8 cellular contexts compared by ENCODE assay signal in genomic region chr1:31815752-31816484, GRCh38. TPM values are rescaled to one million over a fixed set of nuclear protein-coding genes. Genes with fewer than 3 reads are reported as not detected.
DNase-seq lines count a peak whose midpoint lies in the region; ATAC-seq and TF ChIP-seq lines count a peak whose summit lies in the region.

Gene SPOCD1, minus strand, starts transcription at chr1:31816022. Its CDS starts 689 bp downstream, at chr1:31815333.

- 45 to 49% methylated on average over 22 to 23 of the region's 23 CpGs for WGBS in lower leg skin, 2 donors

- TF ChIP-seq CTCF in dorsolateral prefrontal cortex (IDR thresholded peaks at IDR 0.05 in 54 of 56, conservative IDR thresholded peaks at IDR 0.05 in 2 of 56; ENCODE audit: low read depth in 1 of 56, partially characterized antibody in 56 of 56) (peak in 52 of 56 donors; percentile 15 to 60 (median 38)), lower leg skin (IDR thresholded peaks at IDR 0.05) (peak in 1 of 3 donors; percentile 33)

- no peaks in the 10 kb centered on the region for H3K27me3 Mint-ChIP-seq in activated CD4-positive, alpha-beta T cell treated with anti-CD3 and anti-CD28 coated beads, Interleukin-2, amount 10 ng/mL, durations not matched to agents 7 days and 5 days

- H3K9me3 Mint-ChIP-seq in activated CD4-positive, alpha-beta T cell treated with anti-CD3 and anti-CD28 coated beads, Interleukin-2, amount 10 ng/mL, durations not matched to agents 7 days and 5 days: no peaks in the 10 kb centered on the region

- peak within 1 kb of the TSS in 58 of 59 donors; percentile 15 to 99 (median 81) for H3K27ac ChIP-seq in dorsolateral prefrontal cortex

- ATAC-seq in HG03469 (IDR thresholded peaks at IDR 0.05; ENCODE audit: unreplicated experiment): no peak

- peak; percentile 5 for DNase-seq in NCI-H1694 treated with DMSO at 0.1 percent for 48 hours (lab: John Stamatoyannopoulos, UW)
- DNase-seq in NCI-H1694 (lab: John Stamatoyannopoulos, UW): no peak
- peak; percentile 34 for DNase-seq in NCI-H524 treated with DMSO at 0.1 percent for 48 hours (lab: John Stamatoyannopoulos, UW)
- peak; percentile 88 for DNase-seq in activated CD4-positive, alpha-beta T cell treated with anti-CD3 and anti-CD28 coated beads, Interleukin-2, amount 10 ng/mL, durations not matched to agents 7 days and 5 days
- peak in 3 of 10 donors; percentile 25 to 46 (median 42) for DNase-seq in dorsolateral prefrontal cortex
- DNase-seq in lower leg skin (ENCODE audit: low spot score in 2 of 2): peak; percentile 66 to 95
- peak; percentile 56 for DNase-seq in stimulated activated CD8-positive, alpha-beta memory T cell treated with anti-CD3 and anti-CD28 coated beads, Interleukin-15, amount 100 ng/mL, for 1 hour (ENCODE audit: low read depth)

- POLR2A ChIA-PET in activated CD4-positive, alpha-beta T cell treated with anti-CD3 and anti-CD28 coated beads, Interleukin-2, amount 10 ng/mL, durations not matched to agents 7 days and 5 days (lab: Charles Lee): interaction anchor here (0.6 to 0.7 kb wide), 2 partner anchors 88 kb away, joined by 3 to 4 read pairs; no protein-coding TSS in a partner anchor

- no peaks in the 10 kb centered on the region for H3K36me3 Mint-ChIP-seq in activated CD4-positive, alpha-beta T cell treated with anti-CD3 and anti-CD28 coated beads, Interleukin-2, amount 10 ng/mL, durations not matched to agents 7 days and 5 days (ENCODE audit: low read depth)

- no peak within 1 kb of the TSS for H3K27ac Mint-ChIP-seq in activated CD4-positive, alpha-beta T cell treated with anti-CD3 and anti-CD28 coated beads, Interleukin-2, amount 10 ng/mL, durations not matched to agents 7 days and 5 days

- CTCF ChIA-PET in activated CD4-positive, alpha-beta T cell treated with anti-CD3 and anti-CD28 coated beads, Interleukin-2, amount 10 ng/mL, durations not matched to agents 7 days and 5 days (lab: Charles Lee): interaction anchor here (0.6 to 4.6 kb wide), 19 partner anchors 11 to 197 kb away, joined by 3 to 24 read pairs (median 4); no protein-coding TSS in a partner anchor

- H3K4me3 Mint-ChIP-seq in activated CD4-positive, alpha-beta T cell treated with anti-CD3 and anti-CD28 coated beads, Interleukin-2, amount 10 ng/mL, durations not matched to agents 7 days and 5 days: no peak within 1 kb of the TSS

- peaks cover 14% of the 10 kb centered on the region for H3K4me1 Mint-ChIP-seq in activated CD4-positive, alpha-beta T cell treated with anti-CD3 and anti-CD28 coated beads, Interleukin-2, amount 10 ng/mL, durations not matched to agents 7 days and 5 days

- no peaks in the 10 kb centered on the region for H3K27me3 ChIP-seq in dorsolateral prefrontal cortex

- intact Hi-C loops in dorsolateral prefrontal cortex (cut with DNase I): no loop called here
- intact Hi-C loops in lower leg skin (cut with DNase I; ENCODE audit: low total_unique reads): no loop called here

- no peak for TF ChIP-seq POLR2A in lower leg skin (IDR thresholded peaks at IDR 0.05)

- H3K4me3 ChIP-seq in dorsolateral prefrontal cortex (no peak within 1 kb of the TSS), lower leg skin (ENCODE audit: low read depth, poor library complexity, severe bottlenecking) (no peak within 1 kb of the TSS)

RNA-seq across cellular contexts. Expression of gene SPOCD1, which starts in this region (rescaled TPM):
- total RNA-seq in activated CD4-positive, alpha-beta T cell treated with anti-CD3 and anti-CD28 coated beads, Interleukin-2, amount 10 ng/mL, durations not matched to agents 7 days and 5 days: under 1 TPM; 0.08 to 0.25 TPM
- total RNA-seq in dorsolateral prefrontal cortex: 1 to 10 TPM in 68 of 120 experiments, under 1 TPM in 48, not detected in 4; 0.14 to 9.4 (median 1.1) TPM
- under 1 TPM in 2 of 4 donors, not detected in 2; 0.13 to 0.51 TPM for total RNA-seq in lower leg skin

Comparison
In these comparisons a context has a peak if more than half of its experiments do, and no peak if none do; other contexts are left out.
1. Peak in DNase-seq in activated CD4-positive, alpha-beta T cell treated with anti-CD3 and anti-CD28 coated beads, Interleukin-2, amount 10 ng/mL, durations not matched to agents 7 days and 5 days; RNA of the gene not detected or under 1 TPM.
2. Peak in DNase-seq in lower leg skin; RNA of the gene not detected or under 1 TPM.